Comparison of ENCODE assay signal across 27 cellular contexts in genomic region chr15:70827721-70828120, GRCh38. TPM values are rescaled to one million over a fixed set of nuclear protein-coding genes. Genes with fewer than 3 reads are reported as not detected.
"Had no signal": no experiment of that assay in that cellular context is flagged by ENCODE, and none has a peak within 500 bp of the region (broad histone marks: within the 10 kb centered on the region; RNA-seq: fewer than 3 reads in every experiment).

No MANE protein-coding gene starts in this region.

- ATAC-seq: activated CD8-positive, alpha-beta T cell treated with anti-CD3 and anti-CD28 coated beads, Interleukin-2, amount 10 ng/mL, durations not matched to agents 7 days and 5 days; activated naive CD4-positive, alpha-beta T cell treated with anti-CD3 and anti-CD28 coated beads, Interleukin-2, amount 50 U/mL, for 72 hours; activated T-helper 17 cell treated with anti-CD3 and anti-CD28 coated beads, Interleukin-2, amount 50 U/mL, for 72 hours; effector memory CD8-positive, alpha-beta T cell; heart right ventricle; lower lobe of right lung; natural killer cell; T-cell had no signal

- H3K9me3 ChIP-seq: adrenal gland, ascending aorta, esophagus squamous epithelium, heart right ventricle, lower lobe of right lung, ovary, prostate gland, right atrium auricular region, thyroid gland, uterus had no signal

- H3K27me3 ChIP-seq: adrenal gland, ascending aorta, brain microvascular endothelial cell, esophagus squamous epithelium, heart right ventricle, ovary, right atrium auricular region, thyroid gland, uterus had no signal

- H3K4me3 ChIP-seq: adrenal gland, ascending aorta, esophagus squamous epithelium, heart right ventricle, lower lobe of right lung, ovary, prostate gland, right atrium auricular region, thyroid gland, uterus had no signal

- H3K4me1 ChIP-seq: prostate gland, uterus had no signal

- H3K36me3 ChIP-seq: ovary, uterus, WERI-Rb-1 had no signal

- H3K27ac ChIP-seq: adrenal gland, lower lobe of right lung, ovary, prostate gland, thyroid gland, uterus, WERI-Rb-1 had no signal

- DNase-seq: activated CD4-positive, alpha-beta T cell treated with anti-CD3 and anti-CD28 coated beads, Interleukin-2, amount 10 ng/mL, durations not matched to agents 7 days and 5 days; activated CD4-positive, CD25-positive, alpha-beta regulatory T cell treated with anti-CD3 and anti-CD28 coated beads, Interleukin-2, amount 50 U/mL, for 72 hours; activated CD8-positive, alpha-beta T cell treated with anti-CD3 and anti-CD28 coated beads, Interleukin-2, amount 10 ng/mL, durations not matched to agents 7 days and 5 days; activated T-cell treated with anti-CD3 and anti-CD28 coated beads, Interleukin-2, amount 50 U/mL, for 24 hours; brain microvascular endothelial cell; caudate nucleus; dermis blood vessel endothelial cell; effector memory CD8-positive, alpha-beta T cell; esophagus squamous epithelium; heart right ventricle; kidney; lower lobe of right lung; natural killer cell; ovary; stimulated activated CD4-positive, alpha-beta T cell treated with anti-CD3 and anti-CD28 coated beads, Interleukin-4, amount 100 ng/mL, for 24 hours; stimulated activated naive CD4-positive, alpha-beta T cell treated with Interleukin-2 at 50 U/mL for 16 hours; T-cell; thyroid gland; uterus; WERI-Rb-1 had no signal

- FAIRE-seq: kidney, TTC549 had no signal

RNA-seq across cellular contexts. Expression of gene LARP6, which starts 26.2 kb away (rescaled TPM):
- total RNA-seq: activated CD4-positive, alpha-beta T cell treated with anti-CD3 and anti-CD28 coated beads, Interleukin-2, amount 10 ng/mL, durations not matched to agents 7 days and 5 days; activated CD8-positive, alpha-beta T cell treated with anti-CD3 and anti-CD28 coated beads, Interleukin-2, amount 10 ng/mL, durations not matched to agents 7 days and 5 days; natural killer cell had no signal
